In the genomic region with DNA sequence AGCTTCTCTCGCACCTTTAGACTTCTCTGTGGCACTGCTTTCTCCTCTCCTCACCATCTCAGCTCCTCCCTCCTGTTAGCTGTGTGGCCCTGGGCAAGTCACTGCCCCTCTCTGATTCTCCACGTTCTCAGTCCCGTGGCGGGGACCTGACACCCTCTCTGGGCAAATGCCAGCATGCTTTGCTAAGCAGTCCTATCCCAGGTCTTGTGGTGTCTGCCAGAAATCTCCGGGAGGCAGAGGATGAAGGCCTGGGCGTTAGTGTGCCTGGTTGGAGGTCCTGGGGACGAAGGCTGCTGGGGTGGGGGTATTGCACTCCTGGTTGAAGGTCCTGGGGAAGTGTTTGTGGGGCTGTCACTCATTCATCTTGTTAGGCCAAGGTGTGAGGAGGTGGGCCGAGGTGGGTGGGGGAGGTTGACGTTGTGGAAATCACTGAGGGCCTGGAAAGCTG, we compare ENCODE assay signal across 1 cellular context. TPM values are rescaled to one million over a fixed set of nuclear protein-coding genes. Genes with fewer than 3 reads are reported as not detected.
"Had no signal": no experiment of that assay in that cellular context is flagged by ENCODE, and none has a peak within 500 bp of the region (broad histone marks: within the 10 kb centered on the region; RNA-seq: fewer than 3 reads in every experiment).

No MANE protein-coding gene starts in this region.

RNA-seq across cellular contexts. Expression of a gene that starts 54.4 kb away (rescaled TPM):
- polyA plus RNA-seq: naive thymus-derived CD4-positive, alpha-beta T cell had no signal
